Comparison of ENCODE assay signal across 18 cellular contexts in the genomic region with DNA sequence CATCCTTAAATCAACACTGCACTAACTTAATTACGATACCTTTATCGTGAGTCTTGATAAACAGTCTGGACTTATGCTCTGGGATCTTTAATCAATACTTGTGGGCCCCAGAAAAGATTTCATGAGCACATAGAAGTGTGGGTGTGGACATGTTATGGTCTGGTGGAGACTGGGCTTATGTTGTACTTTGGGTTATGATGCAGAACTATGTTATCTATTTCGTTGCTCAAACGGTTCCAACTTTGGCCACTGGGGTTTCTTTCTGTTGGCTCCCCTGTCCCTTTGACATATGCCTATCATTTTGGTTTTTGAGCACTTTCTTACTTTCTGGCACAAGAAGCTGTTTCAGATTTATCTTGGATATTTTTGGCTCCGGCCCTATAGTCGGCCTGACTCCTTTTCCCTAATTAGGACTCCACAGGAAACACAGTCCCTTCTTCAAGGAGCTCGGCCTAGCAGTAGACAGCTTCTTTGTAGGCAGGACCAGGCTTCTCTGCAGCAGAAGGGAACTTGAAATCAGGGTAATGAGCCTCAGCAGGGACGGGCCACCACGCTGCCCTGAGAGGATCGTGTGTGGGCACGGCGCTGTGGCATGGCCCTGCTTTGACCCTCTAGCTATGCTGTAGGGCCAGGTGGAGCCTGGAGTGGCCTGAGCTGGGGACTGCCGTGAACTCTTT. TPM values are rescaled to one million over a fixed set of nuclear protein-coding genes. Genes with fewer than 3 reads are reported as not detected.
DNase-seq lines count a peak whose midpoint lies in the region; ATAC-seq, FAIRE-seq and TF ChIP-seq lines count a peak whose summit lies in the region.
"Had no signal": no experiment of that assay in that cellular context is flagged by ENCODE, and none has a peak within 500 bp of the region (broad histone marks: within the 10 kb centered on the region; RNA-seq: fewer than 3 reads in every experiment).

No MANE protein-coding gene starts in this region.

- no peak overlapping the region for H2AFZ ChIP-seq in K562 (ENCODE audit: low read depth, low read length)

- H3K79me2 ChIP-seq in K562 (ENCODE audit: control insufficient read depth, insufficient read depth, low read length) = peaks cover 19% of the 10 kb centered on the region

- POLR2A ChIA-PET in K562 (lab: Yijun Ruan, JAX) = interaction anchor here (0.7 to 2.1 kb wide), 5 partner anchors 9 to 28 kb away, joined by 3 to 6 read pairs (median 3); no protein-coding TSS in a partner anchor

- intact Hi-C loops in K562 (cut with micrococcal nuclease) (no loop called here), ovary (cut with DNase I) (no loop called here)

- no peak for TF ChIP-seq EP300 in K562 (IDR thresholded peaks at IDR 0.05; ENCODE audit: low read length)
- no peak for TF ChIP-seq EP300 in ovary (IDR thresholded peaks at IDR 0.05)

- FAIRE-seq in K562 (lab: Jason Lieb, UNC) (peak; percentile 51), small intestine (lab: Jason Lieb, UNC) (no peak)
- FAIRE-seq: colon, H54 had no signal

- WGBS in K562 (ENCODE audit: insufficient coverage, low coverage, missing lambda C conversion rate) = 78% methylated on average over 13 of the region's 13 CpGs
- 68 to 76% (median 69%) methylated on average over 13 of the region's 13 CpGs for WGBS in small intestine, 3 donors
- WGBS in ovary, 3 donors = 70 to 80% (median 73%) methylated on average over 13 of the region's 13 CpGs

- peak; percentile 13; the same call in 1 of the 2 replicates for TF ChIP-seq CTCF in GM12875 (IDR thresholded peaks at IDR 0.05; ENCODE audit: borderline replicate concordance, insufficient read depth, low read depth, low read length)
- TF ChIP-seq CTCF in K562 (IDR thresholded peaks at IDR 0.05 in 2 of 3, conservative IDR thresholded peaks at IDR 0.05 in 1 of 3; ENCODE audit: insufficient read depth in 2 of 3, low read depth in 1 of 3, low read length in 3 of 3) = peak; percentile 40 to 58 (median 56)
- TF ChIP-seq CTCF in ovary (IDR thresholded peaks at IDR 0.05) = no peak

- H4K20me1 ChIP-seq in K562 (replicated peaks; ENCODE audit: control insufficient read depth, insufficient read depth, low read length) = no peaks in the 10 kb centered on the region

- H3K4me3 ChIP-seq in GM12875 (ENCODE audit: low read depth, low read length) (no peak overlapping the region), K562 (no peak overlapping the region), small intestine (ENCODE audit: low read depth in 1 of 2, low read length in 2 of 2) (no peak overlapping the region), ovary (no peak overlapping the region)

- no peaks in the 10 kb centered on the region for H3K9me1 ChIP-seq in K562 (ENCODE audit: control insufficient read depth, insufficient read depth, low read length)

- no TSS peak for BruUV-seq in K562 (replicated peaks; lab: Mats Ljungman, UMichigan)

- H3K36me3 ChIP-seq in K562 (ENCODE audit: control insufficient read depth, insufficient read depth, low read length) (0 out of 3 replicates have a peak, but pooled peaks cover 5% of the 10 kb centered on the region), small intestine (ENCODE audit: control insufficient read depth in 2 of 2, insufficient read depth in 2 of 2, low read length in 2 of 2) (no peaks in the 10 kb centered on the region), ovary (no peaks in the 10 kb centered on the region)

- no peak overlapping the region for H3K4me2 ChIP-seq in K562 (ENCODE audit: insufficient read depth, low read length)

- H3K4me1 ChIP-seq in K562 (replicated peaks in 1 of 2; ENCODE audit: control insufficient read depth in 2 of 2, insufficient read depth in 2 of 2, low read length in 2 of 2) (peaks cover 37 to 43% of the 10 kb centered on the region in 2 experiments), small intestine (ENCODE audit: control insufficient read depth in 2 of 2, insufficient read depth in 1 of 2, low read depth in 1 of 2, low read length in 1 of 2) (peaks cover 9 to 11% of the 10 kb centered on the region in 2 donors), ovary (ENCODE audit: insufficient read depth) (peaks cover 12% of the 10 kb centered on the region)

- no peak for TF ChIP-seq POLR2A in K562 (conservative IDR thresholded peaks at IDR 0.05)
- TF ChIP-seq POLR2A in ovary (IDR thresholded peaks at IDR 0.05) = no peak

- no peaks in the 10 kb centered on the region for H3K9me3 ChIP-seq in K562 (replicated peaks; ENCODE audit: control insufficient read depth, insufficient read depth, low read depth, low read length)
- no peaks in the 10 kb centered on the region for H3K9me3 ChIP-seq in small intestine (ENCODE audit: control insufficient read depth, low read depth)
- H3K9me3 ChIP-seq in ovary = no peaks in the 10 kb centered on the region

- H3K27me3 ChIP-seq in K562 (ENCODE audit: control insufficient read depth in 2 of 2, insufficient read depth in 2 of 2, low read length in 2 of 2) (no peaks in the 10 kb centered on the region), small intestine (ENCODE audit: control insufficient read depth in 2 of 2, insufficient read depth in 2 of 2, low read length in 2 of 2) (no peaks in the 10 kb centered on the region), ovary (no peaks in the 10 kb centered on the region)

- TF ChIP-seq RAD21 in K562 (CRISPR knock-in tag; conservative IDR thresholded peaks at IDR 0.05 in 1 of 2, IDR thresholded peaks at IDR 0.05 in 1 of 2) = peak in 1 of 2 experiments; percentile 21; a peak in 1 of 4 replicates

- CTCF ChIA-PET in K562 (lab: Yijun Ruan, JAX; ENCODE audit: low intra/inter-chr PET ratio) = no interaction called here

- ATAC-seq in K562 = peak; percentile 31; the same call in 2 of the 3 replicates
- ATAC-seq: T-cell had no signal

- no peak overlapping the region for H3K27ac ChIP-seq in K562 (ENCODE audit: extremely low read depth, low read depth, low read length)
- peak overlapping the region in 1 of 2 donors; percentile 48 for H3K27ac ChIP-seq in small intestine (ENCODE audit: low read depth in 1 of 2, low read length in 1 of 2)
- H3K27ac ChIP-seq in ovary = no peak overlapping the region

- 0 out of 4 replicates have a peak overlapping the region, but pooled peaks of 1 of the 2 experiments have one; percentile 3 for H3K9ac ChIP-seq in K562 (ENCODE audit: insufficient read depth in 1 of 2, low read depth in 2 of 2, low read length in 2 of 2)

- in situ Hi-C loops in K562 (cut with MboI) = no loop called here

- peak in 3 of 4 experiments; percentile 51 to 56 (median 53) for DNase-seq in K562 (ENCODE audit: extremely low read depth in 1 of 4, low spot score in 3 of 4)
- DNase-seq in kidney glomerular epithelial cell (lab: John Stamatoyannopoulos, UW) = peak; percentile 36
- peak; percentile 95 for DNase-seq in small intestine
- no peak for DNase-seq in glomerular visceral epithelial cell (ENCODE audit: extremely low spot score)
- DNase-seq in T-helper 1 cell = no peak
- no peak for DNase-seq in ovary
- no peak for DNase-seq in stimulated activated naive CD4-positive, alpha-beta T cell (lab: John Stamatoyannopoulos, UW)
- DNase-seq: activated CD4-positive, alpha-beta T cell treated with anti-CD3 and anti-CD28 coated beads for 1 hour; C1 segment of cervical spinal cord; NCI-H1105 treated with DMSO at 0.1 percent for 48 hours; NCI-H510A; stimulated activated CD4-positive, alpha-beta T cell treated with anti-CD3 and anti-CD28 coated beads, Interleukin-4, amount 100 ng/mL, for 1 hour; T-cell had no signal

TF ChIP-seq in K562, 482 proteins besides CTCF, POLR2A, EP300 and RAD21 (continues in another document):
- TF ChIP-seq, protein P1, sequence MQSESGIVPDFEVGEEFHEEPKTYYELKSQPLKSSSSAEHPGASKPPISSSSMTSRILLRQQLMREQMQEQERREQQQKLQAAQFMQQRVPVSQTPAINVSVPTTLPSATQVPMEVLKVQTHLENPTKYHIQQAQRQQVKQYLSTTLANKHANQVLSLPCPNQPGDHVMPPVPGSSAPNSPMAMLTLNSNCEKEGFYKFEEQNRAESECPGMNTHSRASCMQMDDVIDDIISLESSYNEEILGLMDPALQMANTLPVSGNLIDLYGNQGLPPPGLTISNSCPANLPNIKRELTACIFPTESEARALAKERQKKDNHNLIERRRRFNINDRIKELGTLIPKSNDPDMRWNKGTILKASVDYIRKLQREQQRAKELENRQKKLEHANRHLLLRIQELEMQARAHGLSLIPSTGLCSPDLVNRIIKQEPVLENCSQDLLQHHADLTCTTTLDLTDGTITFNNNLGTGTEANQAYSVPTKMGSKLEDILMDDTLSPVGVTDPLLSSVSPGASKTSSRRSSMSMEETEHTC (IDR thresholded peaks at IDR 0.05) = no peak
- TF ChIP-seq DMBX1 (CRISPR knock-in tag; IDR thresholded peaks at IDR 0.05; ENCODE audit: borderline replicate concordance) = 0 out of 2 replicates have a peak, but pooled peaks have one; percentile 38

RNA-seq across cellular contexts. Expression of a gene that starts 54.6 kb away (rescaled TPM):
- total RNA-seq in K562 (2011; cell fraction: chromatin; rRNA removed; ENCODE audit: low replicate concordance) = 2.8 and 4.0 TPM in 2 replicates
- total RNA-seq in K562 (2011; cell fraction: nucleolus; rRNA removed) = 1.7 and 2.8 TPM in 2 replicates
- 2.3 and 2.6 TPM in 2 replicates for total RNA-seq in K562 (2011; cell fraction: nucleoplasm; rRNA removed)
- 1.3 TPM in 2 replicates for total RNA-seq in K562 (2014; rRNA removed)
- total RNA-seq in K562 (2014; rRNA removed; fragmentation: Illumina TruSeq; extraction: Trizol) = 1.6 and 1.7 TPM in 2 replicates
- 2.3 and 2.5 TPM in 2 replicates for total RNA-seq in K562 (2015; rRNA removed; fragmentation: Illumina TruSeq; extraction: Trizol)
- 2.0 and 3.8 TPM in 2 replicates for total RNA-seq in K562 (2021)
- polyA plus RNA-seq in K562 (2011; rRNA removed) = 0.79 and 2.3 TPM in 2 replicates
- 0.55 and 2.2 TPM in 2 replicates for polyA plus RNA-seq in K562 (2011; cell fraction: cytosol; rRNA removed)
- 0.83 and 4.6 TPM in 2 replicates for polyA plus RNA-seq in K562 (2011; cell fraction: nucleus; rRNA removed)
- polyA plus RNA-seq in K562 (2012) = 1.5 and 3.3 TPM in 2 replicates
- 4.8 and 4.9 TPM in 2 replicates for polyA plus RNA-seq in K562 (2014; fragmentation: Illumina TruSeq; extraction: Trizol)
- 1 to 10 TPM; 1.2 to 2.3 TPM for polyA plus RNA-seq in K562 (2014; fragmentation: Nextera tagmentation; extraction: Ambion mirVana)
- polyA plus RNA-seq in K562 (2014; rRNA removed) = 1.4 and 2.5 TPM in 2 replicates
- 2.8 and 5.4 TPM in 2 replicates for polyA minus RNA-seq in K562 (2011; rRNA and poly(A)+ RNA removed)
- 0.73 and 3.0 TPM in 2 replicates for polyA minus RNA-seq in K562 (2011; cell fraction: cytosol; rRNA and poly(A)+ RNA removed)
- polyA minus RNA-seq in K562 (2011; cell fraction: nucleus; rRNA and poly(A)+ RNA removed) = 1.8 and 4.7 TPM in 2 replicates
- polyA plus RNA-seq in small intestine = under 1 TPM in 1 of 3 donors, not detected in 2; 0.03 TPM
- under 1 TPM in 6 of 7 donors, not detected in 1; 0.11 to 0.91 (median 0.36) TPM for total RNA-seq in ovary
- polyA plus RNA-seq in ovary = under 1 TPM; 0.10 to 0.55 TPM
- total RNA-seq: mucosa of gallbladder, renal cortical epithelial cell, T-cell had no signal

Comparison
In these comparisons a context has a peak if more than half of its experiments do, and no peak if none do; other contexts are left out.
1. CTCF ChIP-seq: peak in GM12875 (single experiment) and K562 (3 of 3); none in ovary (0 of 3).
2. DNase-seq: peak in K562 (3 of 4), kidney glomerular epithelial cell (single experiment) and small intestine (single experiment); none in glomerular visceral epithelial cell (single experiment), T-helper 1 cell (0 of 5), ovary (0 of 5) and stimulated activated naive CD4-positive, alpha-beta T cell (0 of 6).